ENCODE assay signal across 12 cellular contexts in genomic region chr6:26445934-26446667, GRCh38. TPM values are rescaled to one million over a fixed set of nuclear protein-coding genes. Genes with fewer than 3 reads are reported as not detected.
DNase-seq lines count a peak whose midpoint lies in the region; ATAC-seq and TF ChIP-seq lines count a peak whose summit lies in the region.
"Had no signal": no experiment of that assay in that cellular context is flagged by ENCODE, and none has a peak within 500 bp of the region (broad histone marks: within the 10 kb centered on the region; RNA-seq: fewer than 3 reads in every experiment).

No MANE protein-coding gene starts in this region.

- peak overlapping the region; percentile 48 for H3K4me3 Mint-ChIP-seq in stimulated activated effector memory CD8-positive, alpha-beta T cell treated with anti-CD3 and anti-CD28 coated beads, Interleukin-12 subunit alpha, Interleukin-12 subunit beta, amount 100 ng/mL, for 72 hours
- H3K4me3 Mint-ChIP-seq in progenitor cell of endocrine pancreas (ENCODE audit: low read depth), result no peak overlapping the region
- H3K4me3 Mint-ChIP-seq: type B pancreatic cell had no signal

- H3K36me3 Mint-ChIP-seq in stimulated activated effector memory CD8-positive, alpha-beta T cell treated with anti-CD3 and anti-CD28 coated beads, Interleukin-12 subunit alpha, Interleukin-12 subunit beta, amount 100 ng/mL, for 72 hours, result peaks cover 58% of the 10 kb centered on the region
- H3K36me3 Mint-ChIP-seq in progenitor cell of endocrine pancreas (ENCODE audit: insufficient read depth), result peaks cover 2% of the 10 kb centered on the region
- H3K36me3 Mint-ChIP-seq: type B pancreatic cell had no signal

- peaks cover 20% of the 10 kb centered on the region for H3K27me3 Mint-ChIP-seq in progenitor cell of endocrine pancreas

- H3K9me3 Mint-ChIP-seq in stimulated activated effector memory CD8-positive, alpha-beta T cell treated with anti-CD3 and anti-CD28 coated beads, Interleukin-12 subunit alpha, Interleukin-12 subunit beta, amount 100 ng/mL, for 72 hours, result no peaks in the 10 kb centered on the region
- no peaks in the 10 kb centered on the region for H3K9me3 Mint-ChIP-seq in progenitor cell of endocrine pancreas (ENCODE audit: low read depth)
- H3K9me3 Mint-ChIP-seq: type B pancreatic cell had no signal

- peaks cover 64% of the 10 kb centered on the region for H3K4me1 Mint-ChIP-seq in stimulated activated effector memory CD8-positive, alpha-beta T cell treated with anti-CD3 and anti-CD28 coated beads, Interleukin-12 subunit alpha, Interleukin-12 subunit beta, amount 100 ng/mL, for 72 hours
- no peaks in the 10 kb centered on the region for H3K4me1 Mint-ChIP-seq in progenitor cell of endocrine pancreas (ENCODE audit: low read depth)

- peak; percentile 84 for ATAC-seq in HG02981 (IDR thresholded peaks at IDR 0.05; ENCODE audit: unreplicated experiment)
- peak; percentile 99 for ATAC-seq in stimulated activated effector memory CD8-positive, alpha-beta T cell treated with anti-CD3 and anti-CD28 coated beads, Interleukin-12 subunit alpha, Interleukin-12 subunit beta, amount 100 ng/mL, for 72 hours
- ATAC-seq: A549 had no signal

- no peak for TF ChIP-seq CTCF in progenitor cell of endocrine pancreas (IDR thresholded peaks at IDR 0.05; ENCODE audit: unreplicated experiment)

- peak; percentile 58 for DNase-seq in activated CD4-positive, alpha-beta T cell treated with anti-CD3 and anti-CD28 coated beads for 48 hours
- no peak for DNase-seq in activated CD4-positive, alpha-beta T cell treated with anti-CD3 and anti-CD28 coated beads for 1 hour
- DNase-seq in activated CD8-positive, alpha-beta memory T cell treated with anti-CD3 and anti-CD28 coated beads, Interleukin-2, amount 50 U/mL, for 24 hours (ENCODE audit: extremely low read depth), result peak; percentile 27
- DNase-seq in stimulated activated effector memory CD8-positive, alpha-beta T cell treated with anti-CD3 and anti-CD28 coated beads, Interleukin-12 subunit alpha, Interleukin-12 subunit beta, amount 100 ng/mL, for 72 hours (ENCODE audit: low spot score in 2 of 2), result peak; percentile 33 to 74
- no peak for DNase-seq in kidney glomerular epithelial cell (lab: John Stamatoyannopoulos, UW)
- DNase-seq in progenitor cell of endocrine pancreas (ENCODE audit: low spot score, unreplicated experiment), result no peak
- no peak for DNase-seq in NCI-H2029 treated with DMSO at 0.1 percent for 48 hours (lab: John Stamatoyannopoulos, UW)
- DNase-seq: glutamatergic neuron had no signal

- peak overlapping the region; percentile 20 for H3K27ac Mint-ChIP-seq in stimulated activated effector memory CD8-positive, alpha-beta T cell treated with anti-CD3 and anti-CD28 coated beads, Interleukin-12 subunit alpha, Interleukin-12 subunit beta, amount 100 ng/mL, for 72 hours
- no peak overlapping the region for H3K27ac Mint-ChIP-seq in progenitor cell of endocrine pancreas
- H3K27ac Mint-ChIP-seq: type B pancreatic cell had no signal

RNA-seq across cellular contexts. Expression of gene BTN3A3, which starts 5.8 kb away (rescaled TPM):
- 2.4 and 3.1 TPM in 2 replicates for total RNA-seq in progenitor cell of endocrine pancreas

RNA-seq across cellular contexts. Expression of gene BTN2A1, which starts 11.7 kb away (rescaled TPM):
- total RNA-seq in progenitor cell of endocrine pancreas, result 24.7 and 26.4 TPM in 2 replicates

RNA-seq across cellular contexts. Expression of gene BTN3A1, which starts 44.0 kb away (rescaled TPM):
- 9.6 and 10.5 TPM in 2 replicates for total RNA-seq in progenitor cell of endocrine pancreas

RNA-seq across cellular contexts. Expression of gene BTN1A1, which starts 54.0 kb away (rescaled TPM):
- total RNA-seq in progenitor cell of endocrine pancreas, result 1.5 and 1.6 TPM in 2 replicates
- total RNA-seq: NCI-H460 had no signal

Comparison
In these comparisons a context has a peak if more than half of its experiments do, and no peak if none do; other contexts are left out.
1. DNase-seq: peak in activated CD4-positive, alpha-beta T cell treated with anti-CD3 and anti-CD28 coated beads for 48 hours (single experiment), activated CD8-positive, alpha-beta memory T cell treated with anti-CD3 and anti-CD28 coated beads, Interleukin-2, amount 50 U/mL, for 24 hours (single experiment) and stimulated activated effector memory CD8-positive, alpha-beta T cell treated with anti-CD3 and anti-CD28 coated beads, Interleukin-12 subunit alpha, Interleukin-12 subunit beta, amount 100 ng/mL, for 72 hours (2 of 2); none in activated CD4-positive, alpha-beta T cell treated with anti-CD3 and anti-CD28 coated beads for 1 hour (single experiment), kidney glomerular epithelial cell (single experiment), progenitor cell of endocrine pancreas (single experiment) and NCI-H2029 treated with DMSO at 0.1 percent for 48 hours (single experiment).